In the genomic region with DNA sequence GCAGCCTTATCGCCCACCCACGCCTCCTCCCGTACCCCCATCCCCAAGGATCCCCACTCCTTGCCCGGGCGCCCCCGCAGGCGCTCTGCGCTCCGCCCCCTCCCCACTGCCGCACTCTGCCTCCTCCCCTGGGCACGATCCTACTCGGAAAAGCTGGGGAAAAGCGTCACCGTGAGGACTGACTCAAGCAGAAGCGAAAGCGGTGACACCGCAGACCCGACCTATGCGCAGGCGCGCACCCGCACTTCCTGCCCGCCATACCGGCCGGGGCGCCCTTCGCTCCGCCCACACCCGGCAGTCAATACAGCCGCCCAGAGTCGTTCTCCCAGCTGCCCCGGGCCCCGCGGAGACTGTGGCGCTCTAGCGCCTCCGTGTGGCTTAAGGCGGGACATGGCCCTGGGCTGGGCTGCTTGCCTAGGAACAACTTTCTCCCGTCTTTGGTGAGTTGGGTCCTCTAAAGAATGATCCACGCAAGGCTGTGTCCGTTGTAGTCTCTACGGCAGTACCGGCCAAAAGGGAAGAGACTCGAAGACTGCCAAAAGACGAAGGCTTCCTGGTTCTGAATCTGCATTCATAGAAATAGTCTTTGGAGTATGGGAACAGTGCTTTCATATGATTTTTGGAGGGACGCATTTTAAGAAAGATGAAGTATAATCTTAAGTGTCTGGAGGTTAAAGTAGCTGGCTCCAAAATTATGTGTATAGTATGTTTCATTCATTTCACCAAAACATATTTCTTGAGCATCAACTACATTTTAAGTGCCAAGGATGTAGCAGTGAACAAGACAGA, we compare ENCODE assay signal across 1 cellular context.
A peak's percentile ranks its signal among the peaks of the same experiment; 100 is the strongest.
TF ChIP-seq lines count a peak whose summit lies in the region.

A gene (minus strand): TSS at position 207 of the 789 bp plus-strand sequence. CDS start 7,432 bp downstream, outside the sequence.

TF ChIP-seq in K562, 482 proteins besides CTCF, POLR2A, EP300 and RAD21 (continued from another document and continues in another):
- no peak for TF ChIP-seq SMAD1 (IDR thresholded peaks at IDR 0.05; ENCODE audit: low read depth, low read length, partially characterized antibody)
- TF ChIP-seq ZNF699 (CRISPR knock-in tag; IDR thresholded peaks at IDR 0.05; ENCODE audit: insufficient replicate concordance), result no peak
- TF ChIP-seq RFX5 (IDR thresholded peaks at IDR 0.05; ENCODE audit: low read depth, low read length), result no peak
- TF ChIP-seq SMARCC2 (IDR thresholded peaks at IDR 0.05; ENCODE audit: low read depth), result peak; percentile 90
- TF ChIP-seq, protein P1, sequence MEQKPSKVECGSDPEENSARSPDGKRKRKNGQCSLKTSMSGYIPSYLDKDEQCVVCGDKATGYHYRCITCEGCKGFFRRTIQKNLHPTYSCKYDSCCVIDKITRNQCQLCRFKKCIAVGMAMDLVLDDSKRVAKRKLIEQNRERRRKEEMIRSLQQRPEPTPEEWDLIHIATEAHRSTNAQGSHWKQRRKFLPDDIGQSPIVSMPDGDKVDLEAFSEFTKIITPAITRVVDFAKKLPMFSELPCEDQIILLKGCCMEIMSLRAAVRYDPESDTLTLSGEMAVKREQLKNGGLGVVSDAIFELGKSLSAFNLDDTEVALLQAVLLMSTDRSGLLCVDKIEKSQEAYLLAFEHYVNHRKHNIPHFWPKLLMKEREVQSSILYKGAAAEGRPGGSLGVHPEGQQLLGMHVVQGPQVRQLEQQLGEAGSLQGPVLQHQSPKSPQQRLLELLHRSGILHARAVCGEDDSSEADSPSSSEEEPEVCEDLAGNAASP (IDR thresholded peaks at IDR 0.05), result no peak
- TF ChIP-seq, protein P2, sequence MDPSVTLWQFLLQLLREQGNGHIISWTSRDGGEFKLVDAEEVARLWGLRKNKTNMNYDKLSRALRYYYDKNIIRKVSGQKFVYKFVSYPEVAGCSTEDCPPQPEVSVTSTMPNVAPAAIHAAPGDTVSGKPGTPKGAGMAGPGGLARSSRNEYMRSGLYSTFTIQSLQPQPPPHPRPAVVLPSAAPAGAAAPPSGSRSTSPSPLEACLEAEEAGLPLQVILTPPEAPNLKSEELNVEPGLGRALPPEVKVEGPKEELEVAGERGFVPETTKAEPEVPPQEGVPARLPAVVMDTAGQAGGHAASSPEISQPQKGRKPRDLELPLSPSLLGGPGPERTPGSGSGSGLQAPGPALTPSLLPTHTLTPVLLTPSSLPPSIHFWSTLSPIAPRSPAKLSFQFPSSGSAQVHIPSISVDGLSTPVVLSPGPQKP (CRISPR knock-in tag; IDR thresholded peaks at IDR 0.05), result no peak
- TF ChIP-seq HDAC3 (IDR thresholded peaks at IDR 0.05; ENCODE audit: borderline replicate concordance, partially characterized antibody), result no peak
- TF ChIP-seq PCBP2 (IDR thresholded peaks at IDR 0.05; ENCODE audit: low read depth, low read length, poor library complexity, severe bottlenecking), result no peak
- TF ChIP-seq ZNF3 (CRISPR knock-in tag; IDR thresholded peaks at IDR 0.05), result no peak
- peak; percentile 48; the same call in 1 of the 2 replicates for TF ChIP-seq CC2D1A (IDR thresholded peaks at IDR 0.05)
- peak; percentile 73; the same call in 1 of the 2 replicates for TF ChIP-seq ESRRA (IDR thresholded peaks at IDR 0.05; ENCODE audit: borderline replicate concordance, low read depth)
- no peak for TF ChIP-seq ZFP1 (CRISPR knock-in tag; IDR thresholded peaks at IDR 0.05)
- TF ChIP-seq BDP1 (IDR thresholded peaks at IDR 0.05; ENCODE audit: insufficient read depth, insufficient read length), result no peak
- TF ChIP-seq SRF (CRISPR knock-in tag; IDR thresholded peaks at IDR 0.05), result peak in 1 of 2 experiments; percentile 72; a peak in 1 of 4 replicates
- TF ChIP-seq TBP (optimal IDR thresholded peaks at IDR 0.05; ENCODE audit: low read depth, low read length), result peak; percentile 71
- TF ChIP-seq SIX5 (IDR thresholded peaks at IDR 0.05; ENCODE audit: borderline replicate concordance in 1 of 2, insufficient read depth in 1 of 2, low read depth in 1 of 2, low read length in 2 of 2), result 0 out of 4 replicates have a peak, but pooled peaks of 1 of the 2 experiments have one; percentile 8
- TF ChIP-seq, protein P3, sequence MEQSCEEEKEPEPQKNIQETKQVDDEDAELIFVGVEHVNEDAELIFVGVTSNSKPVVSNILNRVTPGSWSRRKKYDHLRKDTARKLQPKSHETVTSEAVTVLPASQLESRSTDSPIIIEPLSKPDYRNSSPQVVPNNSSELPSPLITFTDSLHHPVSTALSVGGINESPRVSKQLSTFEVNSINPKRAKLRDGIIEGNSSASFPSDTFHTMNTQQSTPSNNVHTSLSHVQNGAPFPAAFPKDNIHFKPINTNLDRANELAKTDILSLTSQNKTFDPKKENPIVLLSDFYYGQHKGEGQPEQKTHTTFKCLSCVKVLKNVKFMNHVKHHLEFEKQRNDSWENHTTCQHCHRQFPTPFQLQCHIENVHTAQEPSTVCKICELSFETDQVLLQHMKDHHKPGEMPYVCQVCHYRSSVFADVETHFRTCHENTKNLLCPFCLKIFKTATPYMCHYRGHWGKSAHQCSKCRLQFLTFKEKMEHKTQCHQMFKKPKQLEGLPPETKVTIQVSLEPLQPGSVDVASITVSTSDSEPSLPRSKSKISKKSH (CRISPR knock-in tag; IDR thresholded peaks at IDR 0.05), result no peak
- TF ChIP-seq EHMT2 (IDR thresholded peaks at IDR 0.05), result 0 out of 2 replicates have a peak, but pooled peaks have one; percentile 27
- peak; percentile 84 for TF ChIP-seq PHF8 (IDR thresholded peaks at IDR 0.05; ENCODE audit: borderline replicate concordance, low read length)
- no peak for TF ChIP-seq E2F3 (CRISPR knock-in tag; IDR thresholded peaks at IDR 0.05)
- no peak for TF ChIP-seq CHCHD3 (CRISPR knock-in tag; IDR thresholded peaks at IDR 0.05)
- no peak for TF ChIP-seq LARP7 (IDR thresholded peaks at IDR 0.05)
- TF ChIP-seq NFIC (IDR thresholded peaks at IDR 0.05), result no peak
- TF ChIP-seq, protein P4, sequence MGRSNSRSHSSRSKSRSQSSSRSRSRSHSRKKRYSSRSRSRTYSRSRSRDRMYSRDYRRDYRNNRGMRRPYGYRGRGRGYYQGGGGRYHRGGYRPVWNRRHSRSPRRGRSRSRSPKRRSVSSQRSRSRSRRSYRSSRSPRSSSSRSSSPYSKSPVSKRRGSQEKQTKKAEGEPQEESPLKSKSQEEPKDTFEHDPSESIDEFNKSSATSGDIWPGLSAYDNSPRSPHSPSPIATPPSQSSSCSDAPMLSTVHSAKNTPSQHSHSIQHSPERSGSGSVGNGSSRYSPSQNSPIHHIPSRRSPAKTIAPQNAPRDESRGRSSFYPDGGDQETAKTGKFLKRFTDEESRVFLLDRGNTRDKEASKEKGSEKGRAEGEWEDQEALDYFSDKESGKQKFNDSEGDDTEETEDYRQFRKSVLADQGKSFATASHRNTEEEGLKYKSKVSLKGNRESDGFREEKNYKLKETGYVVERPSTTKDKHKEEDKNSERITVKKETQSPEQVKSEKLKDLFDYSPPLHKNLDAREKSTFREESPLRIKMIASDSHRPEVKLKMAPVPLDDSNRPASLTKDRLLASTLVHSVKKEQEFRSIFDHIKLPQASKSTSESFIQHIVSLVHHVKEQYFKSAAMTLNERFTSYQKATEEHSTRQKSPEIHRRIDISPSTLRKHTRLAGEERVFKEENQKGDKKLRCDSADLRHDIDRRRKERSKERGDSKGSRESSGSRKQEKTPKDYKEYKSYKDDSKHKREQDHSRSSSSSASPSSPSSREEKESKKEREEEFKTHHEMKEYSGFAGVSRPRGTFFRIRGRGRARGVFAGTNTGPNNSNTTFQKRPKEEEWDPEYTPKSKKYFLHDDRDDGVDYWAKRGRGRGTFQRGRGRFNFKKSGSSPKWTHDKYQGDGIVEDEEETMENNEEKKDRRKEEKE (IDR thresholded peaks at IDR 0.05; ENCODE audit: borderline replicate concordance in 1 of 2, control insufficient read depth in 1 of 2, low read depth in 2 of 2, low read length in 1 of 2), result no peak
- TF ChIP-seq SRSF9 (IDR thresholded peaks at IDR 0.05; ENCODE audit: borderline replicate concordance, low read depth, low read length), result no peak
- no peak for TF ChIP-seq MAFF (IDR thresholded peaks at IDR 0.05; ENCODE audit: low read length)
- no peak for TF ChIP-seq ZNF644 (tag; IDR thresholded peaks at IDR 0.05; ENCODE audit: low read depth)
- TF ChIP-seq ERF (CRISPR knock-in tag; IDR thresholded peaks at IDR 0.05), result no peak
- peak; percentile 49 for TF ChIP-seq SOX6 (IDR thresholded peaks at IDR 0.05)
- TF ChIP-seq ARID2 (IDR thresholded peaks at IDR 0.05), result peak; percentile 93
- TF ChIP-seq XRCC5 (IDR thresholded peaks at IDR 0.05; ENCODE audit: low read depth, low read length), result peak; percentile 85
- no peak for TF ChIP-seq PURB (CRISPR knock-in tag; IDR thresholded peaks at IDR 0.05; ENCODE audit: low read depth)
- TF ChIP-seq EZH2 (IDR thresholded peaks at IDR 0.05; ENCODE audit: borderline replicate concordance, low read depth, low read length), result no peak
- peak; percentile 72 for TF ChIP-seq CTBP1 (IDR thresholded peaks at IDR 0.05; ENCODE audit: borderline replicate concordance)
- TF ChIP-seq ATF7 (IDR thresholded peaks at IDR 0.05), result peak; percentile 83
- TF ChIP-seq POU5F1 (IDR thresholded peaks at IDR 0.05; ENCODE audit: borderline replicate concordance, low read depth, low read length, partially characterized antibody), result peak; percentile 29
- TF ChIP-seq, protein P5, sequence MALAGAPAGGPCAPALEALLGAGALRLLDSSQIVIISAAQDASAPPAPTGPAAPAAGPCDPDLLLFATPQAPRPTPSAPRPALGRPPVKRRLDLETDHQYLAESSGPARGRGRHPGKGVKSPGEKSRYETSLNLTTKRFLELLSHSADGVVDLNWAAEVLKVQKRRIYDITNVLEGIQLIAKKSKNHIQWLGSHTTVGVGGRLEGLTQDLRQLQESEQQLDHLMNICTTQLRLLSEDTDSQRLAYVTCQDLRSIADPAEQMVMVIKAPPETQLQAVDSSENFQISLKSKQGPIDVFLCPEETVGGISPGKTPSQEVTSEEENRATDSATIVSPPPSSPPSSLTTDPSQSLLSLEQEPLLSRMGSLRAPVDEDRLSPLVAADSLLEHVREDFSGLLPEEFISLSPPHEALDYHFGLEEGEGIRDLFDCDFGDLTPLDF (CRISPR knock-in tag; IDR thresholded peaks at IDR 0.05), result no peak
- peak; percentile 77 for TF ChIP-seq RBBP5 (IDR thresholded peaks at IDR 0.05; ENCODE audit: borderline replicate concordance, insufficient read depth, low read length, poor library complexity, severe bottlenecking)
- no peak for TF ChIP-seq FOXJ3 (CRISPR knock-in tag; IDR thresholded peaks at IDR 0.05)
- TF ChIP-seq, protein P6, sequence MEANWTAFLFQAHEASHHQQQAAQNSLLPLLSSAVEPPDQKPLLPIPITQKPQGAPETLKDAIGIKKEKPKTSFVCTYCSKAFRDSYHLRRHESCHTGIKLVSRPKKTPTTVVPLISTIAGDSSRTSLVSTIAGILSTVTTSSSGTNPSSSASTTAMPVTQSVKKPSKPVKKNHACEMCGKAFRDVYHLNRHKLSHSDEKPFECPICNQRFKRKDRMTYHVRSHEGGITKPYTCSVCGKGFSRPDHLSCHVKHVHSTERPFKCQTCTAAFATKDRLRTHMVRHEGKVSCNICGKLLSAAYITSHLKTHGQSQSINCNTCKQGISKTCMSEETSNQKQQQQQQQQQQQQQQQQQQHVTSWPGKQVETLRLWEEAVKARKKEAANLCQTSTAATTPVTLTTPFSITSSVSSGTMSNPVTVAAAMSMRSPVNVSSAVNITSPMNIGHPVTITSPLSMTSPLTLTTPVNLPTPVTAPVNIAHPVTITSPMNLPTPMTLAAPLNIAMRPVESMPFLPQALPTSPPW (CRISPR knock-in tag; IDR thresholded peaks at IDR 0.05), result peak; percentile 84
- TF ChIP-seq, protein P7, sequence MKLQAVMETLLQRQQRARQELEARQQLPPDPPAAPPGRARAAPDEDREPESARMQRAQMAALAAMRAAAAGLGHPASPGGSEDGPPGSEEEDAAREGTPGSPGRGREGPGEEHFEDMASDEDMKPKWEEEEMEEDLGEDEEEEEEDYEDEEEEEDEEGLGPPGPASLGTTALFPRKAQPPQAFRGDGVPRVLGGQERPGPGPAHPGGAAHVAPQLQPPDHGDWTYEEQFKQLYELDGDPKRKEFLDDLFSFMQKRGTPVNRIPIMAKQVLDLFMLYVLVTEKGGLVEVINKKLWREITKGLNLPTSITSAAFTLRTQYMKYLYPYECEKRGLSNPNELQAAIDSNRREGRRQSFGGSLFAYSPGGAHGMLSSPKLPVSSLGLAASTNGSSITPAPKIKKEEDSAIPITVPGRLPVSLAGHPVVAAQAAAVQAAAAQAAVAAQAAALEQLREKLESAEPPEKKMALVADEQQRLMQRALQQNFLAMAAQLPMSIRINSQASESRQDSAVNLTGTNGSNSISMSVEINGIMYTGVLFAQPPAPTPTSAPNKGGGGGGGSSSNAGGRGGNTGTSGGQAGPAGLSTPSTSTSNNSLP (IDR thresholded peaks at IDR 0.05; ENCODE audit: borderline replicate concordance, low read depth, low read length), result no peak
- no peak for TF ChIP-seq MCM2 (IDR thresholded peaks at IDR 0.05; ENCODE audit: low read depth)
- TF ChIP-seq, protein P8, sequence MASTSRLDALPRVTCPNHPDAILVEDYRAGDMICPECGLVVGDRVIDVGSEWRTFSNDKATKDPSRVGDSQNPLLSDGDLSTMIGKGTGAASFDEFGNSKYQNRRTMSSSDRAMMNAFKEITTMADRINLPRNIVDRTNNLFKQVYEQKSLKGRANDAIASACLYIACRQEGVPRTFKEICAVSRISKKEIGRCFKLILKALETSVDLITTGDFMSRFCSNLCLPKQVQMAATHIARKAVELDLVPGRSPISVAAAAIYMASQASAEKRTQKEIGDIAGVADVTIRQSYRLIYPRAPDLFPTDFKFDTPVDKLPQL (IDR thresholded peaks at IDR 0.05; ENCODE audit: extremely low read depth, insufficient read length), result no peak
- no peak for TF ChIP-seq NEUROD1 (IDR thresholded peaks at IDR 0.05; ENCODE audit: borderline replicate concordance, low read depth, low read length, partially characterized antibody)
- TF ChIP-seq, protein P9, sequence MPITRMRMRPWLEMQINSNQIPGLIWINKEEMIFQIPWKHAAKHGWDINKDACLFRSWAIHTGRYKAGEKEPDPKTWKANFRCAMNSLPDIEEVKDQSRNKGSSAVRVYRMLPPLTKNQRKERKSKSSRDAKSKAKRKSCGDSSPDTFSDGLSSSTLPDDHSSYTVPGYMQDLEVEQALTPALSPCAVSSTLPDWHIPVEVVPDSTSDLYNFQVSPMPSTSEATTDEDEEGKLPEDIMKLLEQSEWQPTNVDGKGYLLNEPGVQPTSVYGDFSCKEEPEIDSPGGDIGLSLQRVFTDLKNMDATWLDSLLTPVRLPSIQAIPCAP (CRISPR knock-in tag; IDR thresholded peaks at IDR 0.05; ENCODE audit: borderline replicate concordance), result no peak
- TF ChIP-seq RNF2 (IDR thresholded peaks at IDR 0.05), result no peak
- TF ChIP-seq SMARCE1 (IDR thresholded peaks at IDR 0.05), result peak; percentile 82
- TF ChIP-seq, protein P10, sequence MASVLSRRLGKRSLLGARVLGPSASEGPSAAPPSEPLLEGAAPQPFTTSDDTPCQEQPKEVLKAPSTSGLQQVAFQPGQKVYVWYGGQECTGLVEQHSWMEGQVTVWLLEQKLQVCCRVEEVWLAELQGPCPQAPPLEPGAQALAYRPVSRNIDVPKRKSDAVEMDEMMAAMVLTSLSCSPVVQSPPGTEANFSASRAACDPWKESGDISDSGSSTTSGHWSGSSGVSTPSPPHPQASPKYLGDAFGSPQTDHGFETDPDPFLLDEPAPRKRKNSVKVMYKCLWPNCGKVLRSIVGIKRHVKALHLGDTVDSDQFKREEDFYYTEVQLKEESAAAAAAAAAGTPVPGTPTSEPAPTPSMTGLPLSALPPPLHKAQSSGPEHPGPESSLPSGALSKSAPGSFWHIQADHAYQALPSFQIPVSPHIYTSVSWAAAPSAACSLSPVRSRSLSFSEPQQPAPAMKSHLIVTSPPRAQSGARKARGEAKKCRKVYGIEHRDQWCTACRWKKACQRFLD (CRISPR knock-in tag; IDR thresholded peaks at IDR 0.05), result peak; percentile 72; the same call in 1 of the 2 replicates
- no peak for TF ChIP-seq ZBED1 (IDR thresholded peaks at IDR 0.05)
- no peak for TF ChIP-seq EWSR1 (IDR thresholded peaks at IDR 0.05; ENCODE audit: borderline replicate concordance, low read depth, partially characterized antibody)
- no peak for TF ChIP-seq ZNF717 (CRISPR knock-in tag; IDR thresholded peaks at IDR 0.05)
- no peak for TF ChIP-seq ZNF311 (CRISPR knock-in tag; IDR thresholded peaks at IDR 0.05)
- no peak; the same call in 1 of the 2 replicates for TF ChIP-seq FOSL1 (tag; conservative IDR thresholded peaks at IDR 0.05)
